In the genomic region with DNA sequence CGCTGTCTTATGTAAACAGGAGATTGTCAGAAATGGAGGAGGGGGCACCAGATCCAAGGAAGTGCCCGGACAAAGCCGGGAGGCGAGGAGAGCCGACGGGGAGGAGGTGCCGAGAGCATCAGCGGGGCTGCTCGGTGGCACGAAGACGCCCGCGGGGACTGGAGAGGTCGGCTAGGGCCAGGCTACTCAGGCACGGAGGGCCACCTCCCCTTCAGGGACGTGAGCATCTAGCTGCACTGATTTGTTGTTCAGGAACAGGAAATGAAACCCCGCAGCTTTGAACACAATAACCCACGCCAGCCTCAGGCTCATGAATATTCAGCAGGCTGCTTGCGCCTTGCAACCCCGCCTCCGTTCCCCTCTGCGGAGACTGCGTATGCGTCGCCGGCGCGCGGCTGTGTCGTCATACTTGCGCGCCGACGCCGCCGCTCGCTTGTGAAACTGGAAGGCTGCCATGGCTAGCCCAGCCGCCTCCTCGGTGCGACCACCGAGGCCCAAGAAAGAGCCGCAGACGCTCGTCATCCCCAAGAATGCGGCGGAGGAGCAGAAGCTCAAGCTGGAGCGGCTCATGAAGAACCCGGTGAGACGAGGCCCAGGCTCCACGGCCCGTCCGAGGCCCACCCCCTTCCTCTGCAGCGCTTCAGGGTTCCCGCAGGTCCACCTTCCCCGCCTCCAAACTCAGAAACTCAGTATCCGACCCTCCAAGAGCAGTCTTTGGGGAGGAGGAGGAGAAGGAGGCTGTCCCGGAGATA, we compare ENCODE assay signal across 8 cellular contexts. TPM values are rescaled to one million over a fixed set of nuclear protein-coding genes. Genes with fewer than 3 reads are reported as not detected.
DNase-seq lines count a peak whose midpoint lies in the region; TF ChIP-seq lines count a peak whose summit lies in the region.

A gene with protein sequence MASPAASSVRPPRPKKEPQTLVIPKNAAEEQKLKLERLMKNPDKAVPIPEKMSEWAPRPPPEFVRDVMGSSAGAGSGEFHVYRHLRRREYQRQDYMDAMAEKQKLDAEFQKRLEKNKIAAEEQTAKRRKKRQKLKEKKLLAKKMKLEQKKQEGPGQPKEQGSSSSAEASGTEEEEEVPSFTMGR (plus strand): TSS at position 406 of the 752 bp plus-strand sequence. CDS start 49 bp downstream, at position 455.

- no peaks in the 10 kb centered on the region for H3K9me3 Mint-ChIP-seq in CD8-positive, alpha-beta memory T cell

- peak within 1 kb of the TSS; percentile 91 to 99 (median 98) for H3K27ac Mint-ChIP-seq in CD8-positive, alpha-beta memory T cell

- H3K27ac ChIP-seq in CD8-positive, alpha-beta memory T cell (ENCODE audit: low read depth, low read length) = peak within 1 kb of the TSS; percentile 81

- no peaks in the 10 kb centered on the region for H3K27me3 ChIP-seq in CD8-positive, alpha-beta memory T cell (ENCODE audit: insufficient read depth, low read length, poor library complexity, severe bottlenecking)

- TF ChIP-seq CTCF in GM20000 (IDR thresholded peaks at IDR 0.05; ENCODE audit: extremely low read depth, missing control alignments) = no peak

- H3K4me3 Mint-ChIP-seq in CD8-positive, alpha-beta memory T cell = peak within 1 kb of the TSS; percentile 87 to 98 (median 97)

- H3K36me3 ChIP-seq in CD8-positive, alpha-beta memory T cell (ENCODE audit: insufficient read depth, low read length) = peaks cover 10% of the 10 kb centered on the region

- peak within 1 kb of the TSS; percentile 95 for H3K4me3 ChIP-seq in CD8-positive, alpha-beta memory T cell (ENCODE audit: low read length)

- H3K9me3 ChIP-seq in CD8-positive, alpha-beta memory T cell (ENCODE audit: low read length) = no peaks in the 10 kb centered on the region

- CTCF ChIA-PET in CD8-positive, alpha-beta memory T cell (lab: Charles Lee) = interaction anchor here (1.8 to 2.0 kb wide), 3 partner anchors 9 to 55 kb away, joined by 6 to 11 read pairs (median 10); no protein-coding TSS in a partner anchor

- peaks cover 0 to 53% (median 11%) of the 10 kb centered on the region in 3 donors for H3K36me3 Mint-ChIP-seq in CD8-positive, alpha-beta memory T cell

- peak; percentile 79 to 93 (median 87) for DNase-seq in CD8-positive, alpha-beta memory T cell
- DNase-seq in GM20000 (ENCODE audit: low spot score) (peak; percentile 90), HT-29 (ENCODE audit: low spot score) (peak; percentile 95), lung microvascular endothelial cell (ENCODE audit: low read depth in 2 of 2) (peak; percentile 88 to 92)
- DNase-seq in NK-92 treated with Interleukin-12 subunit alpha and Interleukin-12 subunit beta, amount 100 ng/mL, for 24 hours (lab: John Stamatoyannopoulos, UW) = peak; percentile 82
- peak; percentile 62 to 70 for DNase-seq in activated CD8-positive, alpha-beta memory T cell treated with anti-CD3 and anti-CD28 coated beads for 1 hour (ENCODE audit: extremely low read depth in 1 of 2, low read depth in 1 of 2)
- DNase-seq in effector CD4-positive, alpha-beta T cell = peak; percentile 89
- DNase-seq in stimulated activated CD4-positive, alpha-beta T cell treated with anti-CD3 and anti-CD28 coated beads, TNF-alpha, amount 100 ng/mL, for 4 hours (ENCODE audit: low read depth in 3 of 3) = peak; percentile 52 to 77 (median 69)

- peaks cover 16% of the 10 kb centered on the region for H3K4me1 ChIP-seq in CD8-positive, alpha-beta memory T cell (ENCODE audit: insufficient read depth, low read length)

- H3K4me1 Mint-ChIP-seq in CD8-positive, alpha-beta memory T cell = peaks cover 19 to 29% (median 25%) of the 10 kb centered on the region in 3 donors

- POLR2A ChIA-PET in CD8-positive, alpha-beta memory T cell (lab: Charles Lee) = interaction anchor here (0.7 to 2.0 kb wide), 5 partner anchors 8 to 68 kb away, joined by 3 to 5 read pairs (median 3); no protein-coding TSS in a partner anchor

- no peaks in the 10 kb centered on the region for H3K27me3 Mint-ChIP-seq in CD8-positive, alpha-beta memory T cell

RNA-seq across cellular contexts. Expression of the gene that starts here (rescaled TPM):
- total RNA-seq in CD8-positive, alpha-beta memory T cell = 10 to 100 TPM; 26.0 to 27.3 TPM
- polyA plus RNA-seq in CD8-positive, alpha-beta memory T cell = 21.1 TPM
- total RNA-seq in HT-29 (2014; rRNA removed; shearing (Covaris generic)) = 34.8 and 38.8 TPM in 2 replicates
- total RNA-seq in lung microvascular endothelial cell = 8.1 and 10.3 TPM in 2 replicates

Comparison
In these comparisons a context has a peak if more than half of its experiments do, and no peak if none do; other contexts are left out.
1. Peak in every context shown above with its lines: DNase-seq, H3K4me3 ChIP-seq and H3K27ac ChIP-seq.